9 cellular contexts compared by ENCODE assay signal in the genomic region with DNA sequence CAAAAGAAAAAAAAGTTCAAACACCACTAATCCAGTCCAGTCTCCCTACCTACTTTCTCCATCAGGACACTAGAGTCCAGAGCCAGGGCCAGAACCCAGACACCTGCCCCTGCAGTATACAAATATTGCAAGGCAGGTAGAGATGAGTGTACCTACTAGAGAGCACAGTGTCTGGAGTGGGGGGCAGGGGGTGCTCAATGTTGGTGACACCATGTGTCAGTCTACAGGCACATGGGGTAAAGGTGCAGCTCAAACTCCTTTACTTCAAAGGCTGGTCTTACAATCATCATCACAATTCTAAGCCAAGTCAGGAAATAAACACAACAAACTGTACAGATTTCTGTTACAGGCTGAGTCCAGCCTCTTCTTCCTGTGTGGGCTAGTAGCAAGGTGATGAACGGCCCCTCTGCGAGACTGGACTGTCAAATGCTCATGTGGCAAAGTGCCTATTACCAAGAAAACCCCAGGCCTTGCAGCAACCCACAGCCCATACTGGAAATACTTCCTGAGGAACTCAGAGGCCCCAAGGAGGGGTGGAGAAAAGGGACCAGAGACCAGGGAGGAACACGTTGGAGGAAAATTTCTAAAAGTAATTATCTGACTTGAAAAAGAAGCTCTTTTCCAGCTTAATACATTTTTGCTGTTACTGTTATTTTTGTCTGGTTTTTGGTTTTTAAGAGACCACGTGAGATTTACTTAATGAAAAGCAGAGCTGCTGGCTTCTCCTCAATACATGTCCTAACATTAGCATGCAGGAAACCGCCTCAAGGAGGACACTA. TPM values are rescaled to one million over a fixed set of nuclear protein-coding genes. Genes with fewer than 3 reads are reported as not detected.
DNase-seq lines count a peak whose midpoint lies in the region; ATAC-seq and TF ChIP-seq lines count a peak whose summit lies in the region.
"Had no signal": no experiment of that assay in that cellular context is flagged by ENCODE, and none has a peak within 500 bp of the region (broad histone marks: within the 10 kb centered on the region; RNA-seq: fewer than 3 reads in every experiment).

No MANE protein-coding gene starts in this region.

- H3K4me3 Mint-ChIP-seq in activated naive CD4-positive, alpha-beta T cell treated with anti-CD3 and anti-CD28 coated beads, Interleukin-2, amount 10 ng/mL, durations not matched to agents 7 days and 5 days, result peak overlapping the region; percentile 5
- H3K4me3 Mint-ChIP-seq in activated naive CD8-positive, alpha-beta T cell treated with anti-CD3 and anti-CD28 coated beads, Interleukin-2, amount 10 ng/mL, durations not matched to agents 7 days and 5 days, result peak overlapping the region; percentile 53
- H3K4me3 Mint-ChIP-seq in immature natural killer cell (peak overlapping the region; percentile 53 to 79 (median 68)), type B pancreatic cell (peak overlapping the region; percentile 15)

- no peaks in the 10 kb centered on the region for H3K9me3 Mint-ChIP-seq in activated naive CD4-positive, alpha-beta T cell treated with anti-CD3 and anti-CD28 coated beads, Interleukin-2, amount 10 ng/mL, durations not matched to agents 7 days and 5 days
- H3K9me3 Mint-ChIP-seq in activated naive CD8-positive, alpha-beta T cell treated with anti-CD3 and anti-CD28 coated beads, Interleukin-2, amount 10 ng/mL, durations not matched to agents 7 days and 5 days, result no peaks in the 10 kb centered on the region
- no peaks in the 10 kb centered on the region for H3K9me3 Mint-ChIP-seq in immature natural killer cell
- H3K9me3 Mint-ChIP-seq in type B pancreatic cell, result no peaks in the 10 kb centered on the region

- no peaks in the 10 kb centered on the region for H3K27me3 Mint-ChIP-seq in activated naive CD4-positive, alpha-beta T cell treated with anti-CD3 and anti-CD28 coated beads, Interleukin-2, amount 10 ng/mL, durations not matched to agents 7 days and 5 days
- no peaks in the 10 kb centered on the region for H3K27me3 Mint-ChIP-seq in activated naive CD8-positive, alpha-beta T cell treated with anti-CD3 and anti-CD28 coated beads, Interleukin-2, amount 10 ng/mL, durations not matched to agents 7 days and 5 days
- peaks cover 4 to 18% (median 10%) of the 10 kb centered on the region in 3 donors for H3K27me3 Mint-ChIP-seq in immature natural killer cell (ENCODE audit: low read depth in 3 of 3)
- H3K27me3 Mint-ChIP-seq in type B pancreatic cell, result no peaks in the 10 kb centered on the region

- peaks cover 53% of the 10 kb centered on the region for H3K36me3 Mint-ChIP-seq in activated naive CD4-positive, alpha-beta T cell treated with anti-CD3 and anti-CD28 coated beads, Interleukin-2, amount 10 ng/mL, durations not matched to agents 7 days and 5 days
- peaks cover 36% of the 10 kb centered on the region for H3K36me3 Mint-ChIP-seq in activated naive CD8-positive, alpha-beta T cell treated with anti-CD3 and anti-CD28 coated beads, Interleukin-2, amount 10 ng/mL, durations not matched to agents 7 days and 5 days
- peaks cover 3 to 9% (median 4%) of the 10 kb centered on the region in 3 donors for H3K36me3 Mint-ChIP-seq in immature natural killer cell
- peaks cover 8% of the 10 kb centered on the region for H3K36me3 Mint-ChIP-seq in type B pancreatic cell

- TF ChIP-seq CTCF in type B pancreatic cell (conservative IDR thresholded peaks at IDR 0.05), result no peak

- peak overlapping the region; percentile 93 for H3K27ac Mint-ChIP-seq in activated naive CD4-positive, alpha-beta T cell treated with anti-CD3 and anti-CD28 coated beads, Interleukin-2, amount 10 ng/mL, durations not matched to agents 7 days and 5 days
- H3K27ac Mint-ChIP-seq in activated naive CD8-positive, alpha-beta T cell treated with anti-CD3 and anti-CD28 coated beads, Interleukin-2, amount 10 ng/mL, durations not matched to agents 7 days and 5 days, result peak overlapping the region; percentile 93
- H3K27ac Mint-ChIP-seq in immature natural killer cell (peak overlapping the region; percentile 96 to 99 (median 96)), type B pancreatic cell (no peak overlapping the region)

- peak; percentile 37 for DNase-seq in activated naive CD4-positive, alpha-beta T cell treated with anti-CD3 and anti-CD28 coated beads, Interleukin-2, amount 10 ng/mL, durations not matched to agents 7 days and 5 days
- no peak for DNase-seq in activated naive CD4-positive, alpha-beta T cell treated with anti-CD3 and anti-CD28 coated beads, Interleukin-2, amount 50 U/mL, for 16 hours
- no peak for DNase-seq in activated naive CD8-positive, alpha-beta T cell treated with anti-CD3 and anti-CD28 coated beads, Interleukin-2, amount 10 ng/mL, durations not matched to agents 7 days and 5 days
- peak; percentile 67 to 70 (median 67) for DNase-seq in immature natural killer cell
- no peak for DNase-seq in type B pancreatic cell (ENCODE audit: extremely low spot score, unreplicated experiment)
- no peak for DNase-seq in NCI-H1048 (lab: John Stamatoyannopoulos, UW)
- no peak for DNase-seq in islet precursor cell
- no peak for DNase-seq in SW480 (ENCODE audit: low spot score)
- DNase-seq: Caco-2 had no signal

- ATAC-seq in activated naive CD8-positive, alpha-beta T cell treated with anti-CD3 and anti-CD28 coated beads, Interleukin-2, amount 10 ng/mL, durations not matched to agents 7 days and 5 days (ENCODE audit: low read depth), result peak; percentile 27

- CTCF ChIA-PET in activated naive CD4-positive, alpha-beta T cell treated with anti-CD3 and anti-CD28 coated beads, Interleukin-2, amount 10 ng/mL, durations not matched to agents 7 days and 5 days (lab: Charles Lee), result interaction anchor here (0.7 to 9.3 kb wide), 4 partner anchors 13 to 61 kb away, joined by 3 to 69 read pairs (median 9); no protein-coding TSS in a partner anchor

- POLR2A ChIA-PET in activated naive CD8-positive, alpha-beta T cell treated with anti-CD3 and anti-CD28 coated beads, Interleukin-2, amount 10 ng/mL, durations not matched to agents 7 days and 5 days (lab: Charles Lee), result interaction anchor here (0.9 to 6.5 kb wide), 7 partner anchors 9 to 65 kb away, joined by 3 to 50 read pairs (median 6); no protein-coding TSS in a partner anchor

- H3K4me1 Mint-ChIP-seq in activated naive CD4-positive, alpha-beta T cell treated with anti-CD3 and anti-CD28 coated beads, Interleukin-2, amount 10 ng/mL, durations not matched to agents 7 days and 5 days, result peaks cover 94% of the 10 kb centered on the region
- H3K4me1 Mint-ChIP-seq in activated naive CD8-positive, alpha-beta T cell treated with anti-CD3 and anti-CD28 coated beads, Interleukin-2, amount 10 ng/mL, durations not matched to agents 7 days and 5 days, result peaks cover 84% of the 10 kb centered on the region
- H3K4me1 Mint-ChIP-seq in immature natural killer cell, result peaks cover 95 to 100% of the 10 kb centered on the region in 2 donors
- peaks cover 45% of the 10 kb centered on the region for H3K4me1 Mint-ChIP-seq in type B pancreatic cell (ENCODE audit: unreplicated experiment)

RNA-seq across cellular contexts. Expression of gene TBC1D2B, which starts 29.7 kb away (rescaled TPM):
- 100 to 1,000 TPM; 123 to 125 TPM for total RNA-seq in activated naive CD8-positive, alpha-beta T cell treated with anti-CD3 and anti-CD28 coated beads, Interleukin-2, amount 10 ng/mL, durations not matched to agents 7 days and 5 days
- polyA plus RNA-seq in immature natural killer cell, result 10 to 100 TPM in 1 of 3 donors, 1 to 10 TPM in 2; 3.5 to 10.2 (median 7.8) TPM
- 17.4 and 22.1 TPM in 2 replicates for total RNA-seq in type B pancreatic cell (ENCODE audit: low replicate concordance)

RNA-seq across cellular contexts. Expression of gene SH2D7, which starts 44.5 kb away (rescaled TPM):
- total RNA-seq in activated naive CD8-positive, alpha-beta T cell treated with anti-CD3 and anti-CD28 coated beads, Interleukin-2, amount 10 ng/mL, durations not matched to agents 7 days and 5 days, result under 1 TPM in 1 of 2 experiments, not detected in 1; 0.11 TPM
- polyA plus RNA-seq in immature natural killer cell, result not detected
- total RNA-seq in type B pancreatic cell (ENCODE audit: low replicate concordance), result not detected in 2 replicates
- total RNA-seq: Caco-2 had no signal

Comparison
In these comparisons a context has a peak if more than half of its experiments do, and no peak if none do; other contexts are left out.
1. DNase-seq: peak in activated naive CD4-positive, alpha-beta T cell treated with anti-CD3 and anti-CD28 coated beads, Interleukin-2, amount 10 ng/mL, durations not matched to agents 7 days and 5 days (single experiment) and immature natural killer cell (3 of 3); none in activated naive CD4-positive, alpha-beta T cell treated with anti-CD3 and anti-CD28 coated beads, Interleukin-2, amount 50 U/mL, for 16 hours (single experiment), activated naive CD8-positive, alpha-beta T cell treated with anti-CD3 and anti-CD28 coated beads, Interleukin-2, amount 10 ng/mL, durations not matched to agents 7 days and 5 days (single experiment), type B pancreatic cell (single experiment), NCI-H1048 (single experiment), islet precursor cell (single experiment) and SW480 (single experiment).
2. H3K4me3 Mint-ChIP-seq: peak in every context shown above with its lines; median percentile 68 in immature natural killer cell; 53 in activated naive CD8-positive, alpha-beta T cell treated with anti-CD3 and anti-CD28 coated beads, Interleukin-2, amount 10 ng/mL, durations not matched to agents 7 days and 5 days; 15 in type B pancreatic cell; 5 in activated naive CD4-positive, alpha-beta T cell treated with anti-CD3 and anti-CD28 coated beads, Interleukin-2, amount 10 ng/mL, durations not matched to agents 7 days and 5 days.